In the genomic region with DNA sequence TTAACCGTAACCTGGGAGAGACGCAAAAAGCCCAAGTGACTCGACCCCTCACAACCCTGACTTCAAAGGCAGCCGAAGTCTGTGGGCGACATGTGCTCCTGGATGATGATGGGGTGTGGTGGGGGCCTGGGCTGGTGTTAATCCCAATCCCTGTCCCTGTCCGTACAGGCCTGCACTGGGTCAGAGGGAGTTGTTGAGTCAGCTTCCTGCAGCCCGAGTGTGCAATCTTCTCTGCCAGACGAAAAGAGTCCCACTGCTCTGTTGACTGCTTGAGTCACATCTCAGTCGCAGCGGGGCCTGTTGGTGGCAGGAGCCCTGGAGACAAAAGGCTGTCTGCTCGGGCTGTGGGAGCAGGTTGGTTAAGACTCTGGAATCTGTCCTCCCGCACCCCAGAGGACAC, we compare ENCODE assay signal across 12 cellular contexts. TPM values are rescaled to one million over a fixed set of nuclear protein-coding genes. Genes with fewer than 3 reads are reported as not detected.
DNase-seq lines count a peak whose midpoint lies in the region; ATAC-seq and TF ChIP-seq lines count a peak whose summit lies in the region.
"Had no signal": no experiment of that assay in that cellular context is flagged by ENCODE, and none has a peak within 500 bp of the region (broad histone marks: within the 10 kb centered on the region; RNA-seq: fewer than 3 reads in every experiment).

No MANE protein-coding gene starts in this region.

- H3K27ac Mint-ChIP-seq in HFFc6, result peak overlapping the region; percentile 78
- H3K27ac Mint-ChIP-seq: endodermal cell had no signal

- no peak for ATAC-seq in HG03159 (IDR thresholded peaks at IDR 0.05; ENCODE audit: unreplicated experiment)

- no peak overlapping the region for H3K4me3 Mint-ChIP-seq in HFFc6
- H3K4me3 Mint-ChIP-seq: endodermal cell had no signal

- H3K4me1 ChIP-seq in ACC112 (ENCODE audit: control insufficient read depth, insufficient read depth, low read length, unreplicated experiment), result peaks cover 12% of the 10 kb centered on the region
- H3K4me1 ChIP-seq: spleen had no signal

- H3K27me3 Mint-ChIP-seq in HFFc6 (ENCODE audit: insufficient read depth), result peaks cover 4% of the 10 kb centered on the region

- peaks cover 10% of the 10 kb centered on the region for H3K4me1 Mint-ChIP-seq in HFFc6 (ENCODE audit: low read depth)
- H3K4me1 Mint-ChIP-seq: endodermal cell had no signal

- peak overlapping the region; percentile 52 for H3K27ac ChIP-seq in ACC112 (ENCODE audit: low read depth, low read length)
- H3K27ac ChIP-seq: spleen had no signal

- peaks cover 13% of the 10 kb centered on the region for H3K36me3 Mint-ChIP-seq in HFFc6 (ENCODE audit: low read depth)

- DNase-seq in HFFc6 (peak; percentile 63), amniotic epithelial cell (ENCODE audit: low read depth) (peak; percentile 42), fibroblast of pulmonary artery (ENCODE audit: low read depth) (peak; percentile 59), T-helper 1 cell (no peak), GM10266 (ENCODE audit: extremely low spot score) (no peak), NCI-H2107 treated with DMSO at 0.1 percent for 48 hours (lab: John Stamatoyannopoulos, UW; ENCODE audit: unreplicated experiment) (no peak)
- DNase-seq: activated gamma-delta T cell, endodermal cell, left colon, spleen had no signal

- H3K4me3 ChIP-seq in ACC112 (ENCODE audit: low read depth, low read length), result no peak overlapping the region
- H3K4me3 ChIP-seq in fibroblast of pulmonary artery (replicated peaks; ENCODE audit: low read depth, low read length), result no peak overlapping the region
- H3K4me3 ChIP-seq: spleen had no signal

- H3K27me3 ChIP-seq in ACC112 (ENCODE audit: insufficient read depth, low read length), result no peaks in the 10 kb centered on the region
- H3K27me3 ChIP-seq: spleen had no signal

- no peaks in the 10 kb centered on the region for H3K79me2 ChIP-seq in ACC112 (ENCODE audit: control insufficient read depth, insufficient read depth, low read length, unreplicated experiment)

- no peak overlapping the region for H2AFZ ChIP-seq in ACC112 (ENCODE audit: low read length, unreplicated experiment)

- TF ChIP-seq CTCF in HFFc6 (IDR thresholded peaks at IDR 0.05), result no peak
- TF ChIP-seq CTCF in fibroblast of pulmonary artery (IDR thresholded peaks at IDR 0.05; ENCODE audit: low read length, missing control alignments), result no peak
- no peak for TF ChIP-seq CTCF in GM10266 (IDR thresholded peaks at IDR 0.05; ENCODE audit: control insufficient read depth, insufficient read depth, low read depth, missing control alignments)

- no peaks in the 10 kb centered on the region for H3K36me3 ChIP-seq in ACC112 (ENCODE audit: insufficient read depth, low read length)

- H3K9me3 Mint-ChIP-seq in HFFc6, result no peaks in the 10 kb centered on the region

RNA-seq across cellular contexts. Expression of gene FAM3A, which starts 10.3 kb away (rescaled TPM):
- 10 to 100 TPM; 56.9 to 67.8 (median 59.4) TPM for total RNA-seq in HFFc6 (2021; fragmentation: NEBNext Ultra II Directional; extraction: Animal tissue kit (Norgen Biotek cat#: 25700))

RNA-seq across cellular contexts. Expression of gene SLC10A3, which starts 15.3 kb away (rescaled TPM):
- 10 to 100 TPM; 34.6 to 46.5 (median 37.7) TPM for total RNA-seq in HFFc6 (2021; fragmentation: NEBNext Ultra II Directional; extraction: Animal tissue kit (Norgen Biotek cat#: 25700))

RNA-seq across cellular contexts. Expression of gene UBL4A, which starts 19.3 kb away (rescaled TPM):
- 10 to 100 TPM; 26.7 to 31.6 (median 29.7) TPM for total RNA-seq in HFFc6 (2021; fragmentation: NEBNext Ultra II Directional; extraction: Animal tissue kit (Norgen Biotek cat#: 25700))

RNA-seq across cellular contexts. Expression of gene LAGE3, which starts 26.6 kb away (rescaled TPM):
- total RNA-seq in HFFc6 (2021; fragmentation: NEBNext Ultra II Directional; extraction: Animal tissue kit (Norgen Biotek cat#: 25700)), result 10 to 100 TPM; 13.8 to 18.3 (median 17.4) TPM

RNA-seq across cellular contexts. Expression of gene G6PD, which starts 40.9 kb away (rescaled TPM):
- 100 to 1,000 TPM; 119 to 226 (median 192) TPM for total RNA-seq in HFFc6 (2021; fragmentation: NEBNext Ultra II Directional; extraction: Animal tissue kit (Norgen Biotek cat#: 25700))

Comparison
In these comparisons a context has a peak if more than half of its experiments do, and no peak if none do; other contexts are left out.
1. DNase-seq: peak in HFFc6 (single experiment), amniotic epithelial cell (single experiment) and fibroblast of pulmonary artery (single experiment); none in T-helper 1 cell (0 of 5), GM10266 (single experiment) and NCI-H2107 treated with DMSO at 0.1 percent for 48 hours (single experiment).